ENCODE assay signal across 1 cellular context in the genomic region with DNA sequence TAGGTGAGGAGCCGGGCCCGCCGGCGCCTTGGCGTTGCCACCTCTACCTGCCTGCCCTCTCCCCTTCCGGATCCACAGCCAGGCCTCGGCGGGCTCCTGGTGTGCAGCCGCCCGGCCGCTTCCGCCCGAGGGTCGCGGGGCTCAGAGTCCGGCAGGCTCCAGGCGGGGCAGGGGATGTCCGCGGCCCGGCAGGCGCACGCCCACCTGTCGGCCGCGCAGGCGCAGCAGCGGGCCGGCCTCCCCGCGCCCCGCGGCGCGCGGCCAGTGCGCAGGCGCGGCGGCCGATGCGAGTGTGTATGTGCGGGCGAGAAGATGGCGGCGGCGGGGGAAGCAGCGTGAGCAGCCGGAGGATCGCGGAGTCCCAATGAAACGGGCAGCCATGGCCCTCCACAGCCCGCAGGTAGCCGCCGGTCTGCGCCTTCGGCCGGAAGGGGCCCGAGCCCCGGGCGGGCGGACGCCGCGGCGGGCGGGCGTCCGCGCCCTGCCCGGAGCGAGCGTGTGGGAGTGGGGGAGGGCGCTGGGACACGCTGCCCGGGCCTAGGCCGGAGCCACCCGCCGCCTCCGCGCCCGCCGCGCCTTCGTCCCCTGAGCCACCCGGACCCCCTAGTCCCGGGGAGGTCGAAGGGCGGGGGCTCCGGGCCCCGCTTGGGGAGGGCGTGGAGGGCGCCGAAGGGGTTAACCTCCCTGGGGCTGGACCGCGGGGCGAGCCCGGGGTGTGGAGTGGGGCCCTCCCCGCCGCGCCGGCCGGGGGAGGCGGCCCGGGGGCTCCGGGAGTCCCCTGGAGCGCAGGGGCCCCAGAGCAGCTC.
TF ChIP-seq lines count a peak whose summit lies in the region.

TSS of gene USP10 (plus strand) at position 289 of the 806 bp plus-strand sequence. CDS start at position 380, 91 bp downstream.

TF ChIP-seq in HepG2, 621 proteins besides CTCF, POLR2A, EP300 and RAD21 (continued from another document and continues in another):
- TF ChIP-seq TIGD3 (CRISPR knock-in tag; IDR thresholded peaks at IDR 0.05; ENCODE audit: borderline replicate concordance) (no peak), IKZF1 (IDR thresholded peaks at IDR 0.05) (no peak), ZNF251 (CRISPR knock-in tag; IDR thresholded peaks at IDR 0.05) (no peak), TCF7 (IDR thresholded peaks at IDR 0.05; ENCODE audit: low read depth) (no peak), CC2D1A (CRISPR knock-in tag; IDR thresholded peaks at IDR 0.05) (no peak), ZNF572 (CRISPR knock-in tag; IDR thresholded peaks at IDR 0.05) (peak; percentile 21; the same call in 1 of the 2 replicates), ZFAT (CRISPR knock-in tag; conservative IDR thresholded peaks at IDR 0.05) (no peak), BATF2 (CRISPR knock-in tag; IDR thresholded peaks at IDR 0.05) (0 out of 2 replicates have a peak, but pooled peaks have one; percentile 34), KLF13 (CRISPR knock-in tag; IDR thresholded peaks at IDR 0.05) (0 out of 2 replicates have a peak, but pooled peaks have one; percentile 30), SP1 (IDR thresholded peaks at IDR 0.05) (no peak), SP1 (CRISPR knock-in tag; IDR thresholded peaks at IDR 0.05) (no peak; the same call in 1 of the 2 replicates), MYNN (CRISPR knock-in tag; IDR thresholded peaks at IDR 0.05; ENCODE audit: low read depth) (no peak), DR1 (CRISPR knock-in tag; IDR thresholded peaks at IDR 0.05) (peak; percentile 70; the same call in 1 of the 2 replicates), ZC3H13 (CRISPR knock-in tag; IDR thresholded peaks at IDR 0.05) (peak; percentile 83), MXI1 (IDR thresholded peaks at IDR 0.05; ENCODE audit: borderline replicate concordance, low read depth, low read length) (peak; percentile 77; the same call in 2 of the 3 replicates), HMGA1 (CRISPR knock-in tag; conservative IDR thresholded peaks at IDR 0.05) (no peak), ZMYM3 (CRISPR knock-in tag; IDR thresholded peaks at IDR 0.05) (peak; percentile 41; the same call in 1 of the 2 replicates), SCMH1 (CRISPR knock-in tag; IDR thresholded peaks at IDR 0.05; ENCODE audit: borderline replicate concordance) (no peak), ASH2L (IDR thresholded peaks at IDR 0.05; ENCODE audit: insufficient read length, low read depth, low read length) (peak; percentile 74), MZF1 (CRISPR knock-in tag; IDR thresholded peaks at IDR 0.05; ENCODE audit: borderline replicate concordance) (no peak), ZNF180 (CRISPR knock-in tag; IDR thresholded peaks at IDR 0.05; ENCODE audit: borderline replicate concordance, low read depth) (no peak), ZBTB7A (CRISPR knock-in tag; IDR thresholded peaks at IDR 0.05) (peak; percentile 92), FIP1L1 (IDR thresholded peaks at IDR 0.05; ENCODE audit: borderline replicate concordance, insufficient read depth, low read depth, low read length) (no peak), SALL2 (CRISPR knock-in tag; IDR thresholded peaks at IDR 0.05) (peak; percentile 83), ZKSCAN5 (CRISPR knock-in tag; IDR thresholded peaks at IDR 0.05) (no peak), KDM1A (CRISPR knock-in tag; IDR thresholded peaks at IDR 0.05) (no peak), ZKSCAN8 (CRISPR knock-in tag; IDR thresholded peaks at IDR 0.05; ENCODE audit: borderline replicate concordance) (no peak), ZNF891 (CRISPR knock-in tag; IDR thresholded peaks at IDR 0.05) (no peak), JUND (CRISPR knock-in tag; IDR thresholded peaks at IDR 0.05) (no peak), SMAD3 (CRISPR knock-in tag; IDR thresholded peaks at IDR 0.05) (no peak), ZNF333 (CRISPR knock-in tag; IDR thresholded peaks at IDR 0.05; ENCODE audit: borderline replicate concordance) (no peak), BCL3 (CRISPR knock-in tag; IDR thresholded peaks at IDR 0.05) (peak; percentile 83), HMG20A (CRISPR knock-in tag; IDR thresholded peaks at IDR 0.05; ENCODE audit: borderline replicate concordance) (no peak), ZNF607 (CRISPR knock-in tag; IDR thresholded peaks at IDR 0.05; ENCODE audit: borderline replicate concordance) (peak; percentile 72), MATR3 (CRISPR knock-in tag; IDR thresholded peaks at IDR 0.05) (no peak), BCLAF1 (IDR thresholded peaks at IDR 0.05) (no peak), XBP1 (CRISPR knock-in tag; IDR thresholded peaks at IDR 0.05) (no peak; the same call in 1 of the 2 replicates), ZFX (CRISPR knock-in tag; IDR thresholded peaks at IDR 0.05; ENCODE audit: low read depth) (peak; percentile 98), ZNF484 (CRISPR knock-in tag; IDR thresholded peaks at IDR 0.05; ENCODE audit: borderline replicate concordance, low read depth) (no peak), ZFP1 (CRISPR knock-in tag; IDR thresholded peaks at IDR 0.05) (no peak; the same call in 1 of the 2 replicates), SIX1 (CRISPR knock-in tag; IDR thresholded peaks at IDR 0.05; ENCODE audit: borderline replicate concordance) (no peak), ZNF550 (CRISPR knock-in tag; IDR thresholded peaks at IDR 0.05; ENCODE audit: borderline replicate concordance) (no peak), NFATC3 (CRISPR knock-in tag; IDR thresholded peaks at IDR 0.05) (no peak), ZNF770 (CRISPR knock-in tag; IDR thresholded peaks at IDR 0.05) (0 out of 2 replicates have a peak, but pooled peaks have one; percentile 11), RFX1 (IDR thresholded peaks at IDR 0.05) (no peak), HDAC1 (CRISPR knock-in tag; IDR thresholded peaks at IDR 0.05) (peak; percentile 95), IRF2 (CRISPR knock-in tag; IDR thresholded peaks at IDR 0.05) (peak; percentile 72; the same call in 1 of the 2 replicates)
- TF ChIP-seq, protein P1, sequence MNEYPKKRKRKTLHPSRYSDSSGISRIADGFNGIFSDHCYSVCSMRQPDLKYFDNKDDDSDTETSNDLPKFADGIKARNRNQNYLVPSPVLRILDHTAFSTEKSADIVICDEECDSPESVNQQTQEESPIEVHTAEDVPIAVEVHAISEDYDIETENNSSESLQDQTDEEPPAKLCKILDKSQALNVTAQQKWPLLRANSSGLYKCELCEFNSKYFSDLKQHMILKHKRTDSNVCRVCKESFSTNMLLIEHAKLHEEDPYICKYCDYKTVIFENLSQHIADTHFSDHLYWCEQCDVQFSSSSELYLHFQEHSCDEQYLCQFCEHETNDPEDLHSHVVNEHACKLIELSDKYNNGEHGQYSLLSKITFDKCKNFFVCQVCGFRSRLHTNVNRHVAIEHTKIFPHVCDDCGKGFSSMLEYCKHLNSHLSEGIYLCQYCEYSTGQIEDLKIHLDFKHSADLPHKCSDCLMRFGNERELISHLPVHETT (CRISPR knock-in tag; conservative IDR thresholded peaks at IDR 0.05) = peak; percentile 20; the same call in 1 of the 2 replicates
- TF ChIP-seq, protein P2, sequence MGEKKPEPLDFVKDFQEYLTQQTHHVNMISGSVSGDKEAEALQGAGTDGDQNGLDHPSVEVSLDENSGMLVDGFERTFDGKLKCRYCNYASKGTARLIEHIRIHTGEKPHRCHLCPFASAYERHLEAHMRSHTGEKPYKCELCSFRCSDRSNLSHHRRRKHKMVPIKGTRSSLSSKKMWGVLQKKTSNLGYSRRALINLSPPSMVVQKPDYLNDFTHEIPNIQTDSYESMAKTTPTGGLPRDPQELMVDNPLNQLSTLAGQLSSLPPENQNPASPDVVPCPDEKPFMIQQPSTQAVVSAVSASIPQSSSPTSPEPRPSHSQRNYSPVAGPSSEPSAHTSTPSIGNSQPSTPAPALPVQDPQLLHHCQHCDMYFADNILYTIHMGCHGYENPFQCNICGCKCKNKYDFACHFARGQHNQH (CRISPR knock-in tag; IDR thresholded peaks at IDR 0.05) = 0 out of 2 replicates have a peak, but pooled peaks have one; percentile 52
- TF ChIP-seq, protein P3, sequence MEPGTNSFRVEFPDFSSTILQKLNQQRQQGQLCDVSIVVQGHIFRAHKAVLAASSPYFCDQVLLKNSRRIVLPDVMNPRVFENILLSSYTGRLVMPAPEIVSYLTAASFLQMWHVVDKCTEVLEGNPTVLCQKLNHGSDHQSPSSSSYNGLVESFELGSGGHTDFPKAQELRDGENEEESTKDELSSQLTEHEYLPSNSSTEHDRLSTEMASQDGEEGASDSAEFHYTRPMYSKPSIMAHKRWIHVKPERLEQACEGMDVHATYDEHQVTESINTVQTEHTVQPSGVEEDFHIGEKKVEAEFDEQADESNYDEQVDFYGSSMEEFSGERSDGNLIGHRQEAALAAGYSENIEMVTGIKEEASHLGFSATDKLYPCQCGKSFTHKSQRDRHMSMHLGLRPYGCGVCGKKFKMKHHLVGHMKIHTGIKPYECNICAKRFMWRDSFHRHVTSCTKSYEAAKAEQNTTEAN (CRISPR knock-in tag; conservative IDR thresholded peaks at IDR 0.05) = no peak; the same call in none of the 2 replicates
- TF ChIP-seq, protein P4, sequence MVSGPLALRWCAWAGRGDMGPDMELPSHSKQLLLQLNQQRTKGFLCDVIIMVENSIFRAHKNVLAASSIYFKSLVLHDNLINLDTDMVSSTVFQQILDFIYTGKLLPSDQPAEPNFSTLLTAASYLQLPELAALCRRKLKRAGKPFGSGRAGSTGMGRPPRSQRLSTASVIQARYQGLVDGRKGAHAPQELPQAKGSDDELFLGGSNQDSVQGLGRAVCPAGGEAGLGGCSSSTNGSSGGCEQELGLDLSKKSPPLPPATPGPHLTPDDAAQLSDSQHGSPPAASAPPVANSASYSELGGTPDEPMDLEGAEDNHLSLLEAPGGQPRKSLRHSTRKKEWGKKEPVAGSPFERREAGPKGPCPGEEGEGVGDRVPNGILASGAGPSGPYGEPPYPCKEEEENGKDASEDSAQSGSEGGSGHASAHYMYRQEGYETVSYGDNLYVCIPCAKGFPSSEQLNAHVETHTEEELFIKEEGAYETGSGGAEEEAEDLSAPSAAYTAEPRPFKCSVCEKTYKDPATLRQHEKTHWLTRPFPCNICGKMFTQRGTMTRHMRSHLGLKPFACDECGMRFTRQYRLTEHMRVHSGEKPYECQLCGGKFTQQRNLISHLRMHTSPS (CRISPR knock-in tag; IDR thresholded peaks at IDR 0.05; ENCODE audit: low read depth) = no peak
- TF ChIP-seq, protein P5, sequence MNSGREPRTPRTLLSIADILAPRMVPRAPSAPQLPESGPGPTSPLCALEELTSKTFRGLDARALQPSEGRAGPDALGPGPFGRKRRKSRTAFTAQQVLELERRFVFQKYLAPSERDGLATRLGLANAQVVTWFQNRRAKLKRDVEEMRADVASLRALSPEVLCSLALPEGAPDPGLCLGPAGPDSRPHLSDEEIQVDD (CRISPR knock-in tag; IDR thresholded peaks at IDR 0.05; ENCODE audit: borderline replicate concordance) = no peak; the same call in 1 of the 2 replicates
